In genomic region chr11:101442171-101442570, GRCh38 we compare ENCODE assay signal across 16 cellular contexts.
DNase-seq lines count a peak whose midpoint lies in the region; ATAC-seq and TF ChIP-seq lines count a peak whose summit lies in the region.
"Had no signal": no experiment of that assay in that cellular context is flagged by ENCODE, and none has a peak within 500 bp of the region (broad histone marks: within the 10 kb centered on the region; RNA-seq: fewer than 3 reads in every experiment).

No MANE protein-coding gene starts in this region.

- peak overlapping the region; percentile 41 for H3K4me2 ChIP-seq in GM23248 (ENCODE audit: unreplicated experiment)

- peak; percentile 44 to 66 for ATAC-seq in right cardiac atrium

- no peaks in the 10 kb centered on the region for H3K27me3 Mint-ChIP-seq in MCF 10A (ENCODE audit: insufficient read depth, unreplicated experiment)
- H3K27me3 Mint-ChIP-seq: CD8-positive, alpha-beta memory T cell had no signal

- TF ChIP-seq POLR2A in ovary (IDR thresholded peaks at IDR 0.05) = no peak

- TF ChIP-seq CTCF in MCF 10A (IDR thresholded peaks at IDR 0.05; ENCODE audit: unreplicated experiment) = no peak
- no peak for TF ChIP-seq CTCF in ovary (IDR thresholded peaks at IDR 0.05)

- H3K4me1 ChIP-seq in GM23248 (ENCODE audit: insufficient read depth) (peaks cover 60% of the 10 kb centered on the region), right cardiac atrium (ENCODE audit: control insufficient read depth, insufficient read depth, low read length) (peaks cover 6% of the 10 kb centered on the region), ovary (ENCODE audit: insufficient read depth) (peaks cover 19% of the 10 kb centered on the region)

- no peaks in the 10 kb centered on the region for H3K27me3 ChIP-seq in GM23248 (replicated peaks; ENCODE audit: insufficient read depth)
- no peaks in the 10 kb centered on the region for H3K27me3 ChIP-seq in right cardiac atrium (ENCODE audit: control insufficient read depth, insufficient read depth)
- no peaks in the 10 kb centered on the region for H3K27me3 ChIP-seq in ovary

- peaks cover 17% of the 10 kb centered on the region for H3K4me1 Mint-ChIP-seq in MCF 10A (ENCODE audit: insufficient read depth, unreplicated experiment)
- H3K4me1 Mint-ChIP-seq: CD8-positive, alpha-beta memory T cell had no signal

- H3K36me3 ChIP-seq in GM23248 (ENCODE audit: low read depth) = no peaks in the 10 kb centered on the region
- H3K36me3 ChIP-seq in ovary = no peaks in the 10 kb centered on the region

- H4K20me1 ChIP-seq in GM23248 (ENCODE audit: insufficient read depth) = no peaks in the 10 kb centered on the region

- no peak overlapping the region for H2AFZ ChIP-seq in GM23248

- no peaks in the 10 kb centered on the region for H3K36me3 Mint-ChIP-seq in MCF 10A (ENCODE audit: insufficient read depth, unreplicated experiment)
- H3K36me3 Mint-ChIP-seq: CD8-positive, alpha-beta memory T cell had no signal

- DNase-seq in GM23248 (peak; percentile 90), MCF 10A (ENCODE audit: unreplicated experiment) (no peak), right cardiac atrium (no peak), stromal cell of bone marrow (ENCODE audit: low read depth) (peak; percentile 49), HEK293T (ENCODE audit: extremely low spot score) (no peak), amygdala (lab: John Stamatoyannopoulos, UW) (no peak), ovary (no peak)
- no peak for DNase-seq in stimulated activated CD4-positive, alpha-beta T cell treated with anti-CD3 and anti-CD28 coated beads, Interleukin-15, amount 100 ng/mL, for 24 hours
- DNase-seq: activated CD8-positive, alpha-beta memory T cell treated with anti-CD3 and anti-CD28 coated beads, Interleukin-2, amount 50 U/mL, for 4 hours; CD8-positive, alpha-beta memory T cell; effector CD4-positive, alpha-beta T cell; KBM-7; NCI-H187; occipital lobe; SIG-M5 had no signal

- TF ChIP-seq EP300 in ovary (IDR thresholded peaks at IDR 0.05) = no peak

- peaks cover 48% of the 10 kb centered on the region for H3F3A ChIP-seq in GM23248 (ENCODE audit: insufficient read depth)

- intact Hi-C loops in MCF 10A (cut with micrococcal nuclease) = no loop called here
- intact Hi-C loops in right cardiac atrium (cut with DNase I) = no loop called here
- intact Hi-C loops in ovary (cut with DNase I) = loop anchor here in 1 of 4 donors (10.0 kb wide), 1 partner anchor 467 kb away; no protein-coding TSS in a partner anchor

- no peak overlapping the region for H3K4me3 Mint-ChIP-seq in MCF 10A (ENCODE audit: unreplicated experiment)
- H3K4me3 Mint-ChIP-seq: CD8-positive, alpha-beta memory T cell had no signal

- no peaks in the 10 kb centered on the region for H3K9me3 Mint-ChIP-seq in MCF 10A (ENCODE audit: unreplicated experiment)

- H3K9ac ChIP-seq in GM23248 = peak overlapping the region; percentile 37

- 10 to 12% methylated on average over 4 of the region's 4 CpGs for WGBS in GM23248 (ENCODE audit: low coverage in 1 of 2, low lambda C conversion rate in 2 of 2, missing lambda C conversion rate in 2 of 2), 2 experiments
- 55% methylated on average over 4 of the region's 4 CpGs for WGBS in right cardiac atrium
- 39 to 50% (median 49%) methylated on average over 4 of the region's 4 CpGs for WGBS in ovary, 3 donors

- no peaks in the 10 kb centered on the region for H3K79me2 ChIP-seq in GM23248 (ENCODE audit: insufficient read depth)

- no TSS peak for BruUV-seq in MCF 10A (replicated peaks; lab: Mats Ljungman, UMichigan)

- H3K4me3 ChIP-seq in GM23248 = no peak overlapping the region
- H3K4me3 ChIP-seq in right cardiac atrium (ENCODE audit: low read length) = no peak overlapping the region
- no peak overlapping the region for H3K4me3 ChIP-seq in ovary

- no peaks in the 10 kb centered on the region for H3K9me2 ChIP-seq in GM23248 (ENCODE audit: insufficient read depth)

- H3K27ac ChIP-seq in GM23248 (peak overlapping the region; percentile 78), right cardiac atrium (ENCODE audit: low read length) (peak overlapping the region; percentile 61), ovary (peak overlapping the region in 1 of 2 donors; percentile 48)
- H3K27ac ChIP-seq: VCaP had no signal

- CTCF ChIA-PET in MCF 10A (lab: Yijun Ruan, JAX) = interaction anchor here (0.6 to 10.0 kb wide), 2 partner anchors 361 to 463 kb away, joined by 4 to 183 read pairs; no protein-coding TSS in a partner anchor
- CTCF ChIA-PET in HEK293T (lab: Yijun Ruan, JAX) = interaction anchor here (0.6 kb wide), 1 partner anchor 25 kb away, joined by 4 read pairs; no protein-coding TSS in a partner anchor

- no peaks in the 10 kb centered on the region for H3K9me3 ChIP-seq in GM23248 (ENCODE audit: low read depth)
- no peaks in the 10 kb centered on the region for H3K9me3 ChIP-seq in right cardiac atrium (ENCODE audit: control insufficient read depth, low read length)
- H3K9me3 ChIP-seq in ovary = no peaks in the 10 kb centered on the region

- H3K27ac Mint-ChIP-seq in MCF 10A (ENCODE audit: low read depth, unreplicated experiment) = peak overlapping the region; percentile 22
- H3K27ac Mint-ChIP-seq: CD8-positive, alpha-beta memory T cell had no signal

- POLR2A ChIA-PET in MCF 10A (lab: Yijun Ruan, JAX) (interaction anchor here (0.6 kb wide), 2 partner anchors 159 to 224 kb away, joined by 3 read pairs; no protein-coding TSS in a partner anchor), HEK293T (lab: Yijun Ruan, JAX) (no interaction called here)

- in situ Hi-C loops in GM23248 (cut with MboI) = loop anchor here (10.0 to 25.0 kb wide), 2 partner anchors 403 to 570 kb away; no protein-coding TSS in a partner anchor

TF ChIP-seq in HEK293T, 16 proteins besides CTCF, POLR2A, EP300 and RAD21:
- TF ChIP-seq ELF4 (IDR thresholded peaks at IDR 0.05) = no peak
- TF ChIP-seq NFRKB (IDR thresholded peaks at IDR 0.05) = no peak
- TF ChIP-seq BHLHE40 (IDR thresholded peaks at IDR 0.05; ENCODE audit: borderline replicate concordance) = no peak
- no peak for TF ChIP-seq FOXM1 (IDR thresholded peaks at IDR 0.05; ENCODE audit: borderline replicate concordance)
- no peak for TF ChIP-seq HDGF (IDR thresholded peaks at IDR 0.05; ENCODE audit: borderline replicate concordance)
- no peak for TF ChIP-seq SP1 (IDR thresholded peaks at IDR 0.05)
- no peak for TF ChIP-seq ARNT (IDR thresholded peaks at IDR 0.05)
- TF ChIP-seq PKNOX1 (IDR thresholded peaks at IDR 0.05) = no peak
- TF ChIP-seq L3MBTL2 (conservative IDR thresholded peaks at IDR 0.05) = no peak
- no peak for TF ChIP-seq LEF1 (IDR thresholded peaks at IDR 0.05; ENCODE audit: borderline replicate concordance)
- TF ChIP-seq CTBP1 (IDR thresholded peaks at IDR 0.05; ENCODE audit: borderline replicate concordance) = no peak
- TF ChIP-seq SUZ12 (IDR thresholded peaks at IDR 0.05) = no peak
- no peak for TF ChIP-seq TARDBP (IDR thresholded peaks at IDR 0.05)
- TF ChIP-seq ZNF384 (IDR thresholded peaks at IDR 0.05) = no peak

Comparison
In these comparisons a context has a peak if more than half of its experiments do, and no peak if none do; other contexts are left out.
1. DNase-seq: peak in GM23248 (single experiment) and stromal cell of bone marrow (single experiment); none in MCF 10A (single experiment), right cardiac atrium (0 of 3), stimulated activated CD4-positive, alpha-beta T cell treated with anti-CD3 and anti-CD28 coated beads, Interleukin-15, amount 100 ng/mL, for 24 hours (single experiment), HEK293T (single experiment), amygdala (0 of 56) and ovary (0 of 5).